ENCODE assay signal across 27 cellular contexts in genomic region chr17:9825751-9826150, GRCh38. TPM values are rescaled to one million over a fixed set of nuclear protein-coding genes. Genes with fewer than 3 reads are reported as not detected.
A peak's percentile ranks its signal among the peaks of the same experiment; 100 is the strongest.
DNase-seq lines count a peak whose midpoint lies in the region; ATAC-seq, FAIRE-seq and TF ChIP-seq lines count a peak whose summit lies in the region.
"Had no signal": no experiment of that assay in that cellular context is flagged by ENCODE, and none has a peak within 500 bp of the region (broad histone marks: within the 10 kb centered on the region; RNA-seq: fewer than 3 reads in every experiment).

GLP2R (plus strand) TSS chr17:9825924; CDS start chr17:9826064, 140 bp downstream.

- H2BK20ac ChIP-seq in IMR-90 (ENCODE audit: low read depth, low read length) (no peak within 1 kb of the TSS), H1 (ENCODE audit: low read length) (no peak within 1 kb of the TSS)

- ATAC-seq in IMR-90 (ENCODE audit: low read depth) (no peak), esophagus mucosa (no peak)
- ATAC-seq: K562 had no signal

- no peak within 1 kb of the TSS for H3K4me2 ChIP-seq in IMR-90 (ENCODE audit: low read depth, low read length)
- H3K4me2 ChIP-seq in H1 (ENCODE audit: insufficient read depth in 1 of 2, low read depth in 2 of 2, low read length in 2 of 2), result no peak within 1 kb of the TSS

- no peaks in the 10 kb centered on the region for H3K9me3 ChIP-seq in IMR-90 (ENCODE audit: control insufficient read depth, insufficient read depth, low read length)
- no peaks in the 10 kb centered on the region for H3K9me3 ChIP-seq in H1 (ENCODE audit: insufficient read depth in 2 of 2, low read depth in 1 of 2, low read length in 1 of 2)
- H3K9me3 ChIP-seq in sigmoid colon, result no peaks in the 10 kb centered on the region
- H3K9me3 ChIP-seq: BE2C, HAP-1 had no signal

- no peak within 1 kb of the TSS for H3K18ac ChIP-seq in IMR-90 (ENCODE audit: low read depth, low read length)
- H3K18ac ChIP-seq in H1 (ENCODE audit: extremely low read depth, low read length), result no peak within 1 kb of the TSS

- H4K5ac ChIP-seq in IMR-90 (ENCODE audit: low read depth, low read length), result no peak within 1 kb of the TSS
- H4K5ac ChIP-seq in H1 (ENCODE audit: insufficient read length, low read depth, low read length), result no peak within 1 kb of the TSS

- intact Hi-C loops in IMR-90 (cut with micrococcal nuclease) (no loop called here), sigmoid colon (cut with DNase I) (no loop called here)

- H3K4ac ChIP-seq in IMR-90 (ENCODE audit: low read depth, low read length) (no peak within 1 kb of the TSS), H1 (replicated peaks; ENCODE audit: insufficient read length, low read depth, low read length) (no peak within 1 kb of the TSS)

- no peak within 1 kb of the TSS for H2BK5ac ChIP-seq in IMR-90 (ENCODE audit: low read depth, low read length, poor library complexity, severe bottlenecking)
- H2BK5ac ChIP-seq in H1 (ENCODE audit: low read depth, low read length), result no peak within 1 kb of the TSS

- H4K8ac ChIP-seq in IMR-90 (ENCODE audit: low read depth in 2 of 2, low read length in 2 of 2) (no peak within 1 kb of the TSS), H1 (ENCODE audit: extremely low read depth, insufficient read depth, low read length) (peak within 1 kb of the TSS; percentile 73; the same call in 1 of the 2 replicates)

- no peak within 1 kb of the TSS for H2AK9ac ChIP-seq in IMR-90 (replicated peaks; ENCODE audit: low read depth, low read length, poor library complexity)

- H4K91ac ChIP-seq in IMR-90 (ENCODE audit: insufficient read depth, low read depth, low read length), result no peak within 1 kb of the TSS
- no peak within 1 kb of the TSS for H4K91ac ChIP-seq in H1 (replicated peaks; ENCODE audit: insufficient read length, low read length)

- no peak within 1 kb of the TSS for H3K27ac ChIP-seq in IMR-90 (ENCODE audit: insufficient read depth, low read length)
- no peak within 1 kb of the TSS for H3K27ac ChIP-seq in H1 (ENCODE audit: low read depth, low read length)
- H3K27ac ChIP-seq in sigmoid colon, result peak within 1 kb of the TSS; percentile 25 to 58 (median 30)
- H3K27ac ChIP-seq: GM23248 had no signal

- CTCF ChIA-PET in IMR-90 (lab: Yijun Ruan, JAX), result no interaction called here
- CTCF ChIA-PET in H1 (lab: Charles Lee; ENCODE audit: partially characterized antibody), result interaction anchor here (0.7 to 1.5 kb wide), 3 partner anchors 9 to 52 kb away, joined by 3 to 6 read pairs (median 3); no protein-coding TSS in a partner anchor

- H3K36me3 ChIP-seq in IMR-90 (ENCODE audit: control insufficient read depth, insufficient read depth, low read length) (no peaks in the 10 kb centered on the region), H1 (ENCODE audit: control insufficient read depth in 2 of 4, insufficient read depth in 4 of 4, low read length in 3 of 4) (no peaks in the 10 kb centered on the region), sigmoid colon (no peaks in the 10 kb centered on the region)
- H3K36me3 ChIP-seq: BE2C, HAP-1 had no signal

- H3K9ac ChIP-seq in IMR-90 (ENCODE audit: low read depth, low read length) (no peak within 1 kb of the TSS), H1 (replicated peaks in 1 of 4; ENCODE audit: extremely low read depth in 1 of 4, low read depth in 3 of 4, low read length in 3 of 4) (no peak within 1 kb of the TSS)
- H3K9ac ChIP-seq: GM23248 had no signal

- H3K79me1 ChIP-seq in IMR-90 (ENCODE audit: low read depth in 1 of 2, low read length in 2 of 2) (no peaks in the 10 kb centered on the region), H1 (ENCODE audit: low read depth, low read length) (no peaks in the 10 kb centered on the region)

- H3K27me3 ChIP-seq in IMR-90 (ENCODE audit: control insufficient read depth, insufficient read depth, low read length), result no peaks in the 10 kb centered on the region
- H3K27me3 ChIP-seq in H1 (replicated peaks in 1 of 4; ENCODE audit: control insufficient read depth in 3 of 4, extremely low read depth in 1 of 4, insufficient read depth in 3 of 4, low read length in 3 of 4), result no peaks in the 10 kb centered on the region
- no peaks in the 10 kb centered on the region for H3K27me3 ChIP-seq in sigmoid colon
- H3K27me3 ChIP-seq: BE2C had no signal

- H3K23me2 ChIP-seq in H1 (ENCODE audit: low read depth, low read length), result peaks cover 2% of the 10 kb centered on the region; the same call in 1 of the 2 replicates

- H3K4me1 ChIP-seq in IMR-90 (ENCODE audit: control insufficient read depth, insufficient read depth, low read length) (no peaks in the 10 kb centered on the region; the same call in 1 of the 2 replicates), H1 (replicated peaks in 1 of 4; ENCODE audit: control insufficient read depth in 3 of 4, insufficient read depth in 4 of 4, low read length in 3 of 4) (peaks cover 0 to 2% (median 0%) of the 10 kb centered on the region in 4 experiments; a peak in 1 of 7 replicates), sigmoid colon (peaks cover 0 to 52% (median 26%) of the 10 kb centered on the region in 4 donors)
- H3K4me1 ChIP-seq: BE2C, HAP-1 had no signal

- H2AFZ ChIP-seq in IMR-90 (replicated peaks; ENCODE audit: low read length, poor library complexity) (peak within 1 kb of the TSS; percentile 14), H1 (ENCODE audit: low read length) (no peak within 1 kb of the TSS)
- H2AFZ ChIP-seq: GM23248 had no signal

- H3K23ac ChIP-seq in IMR-90 (ENCODE audit: low read depth, low read length), result no peak within 1 kb of the TSS
- no peak within 1 kb of the TSS for H3K23ac ChIP-seq in H1 (ENCODE audit: insufficient read length)

- H3K56ac ChIP-seq in IMR-90 (ENCODE audit: extremely low read depth, insufficient read depth, low read length), result no peak within 1 kb of the TSS
- no peak within 1 kb of the TSS for H3K56ac ChIP-seq in H1 (replicated peaks; ENCODE audit: insufficient read length, low read depth, low read length)

- TF ChIP-seq EP300 in H1 (IDR thresholded peaks at IDR 0.05; ENCODE audit: borderline replicate concordance in 1 of 2, low read depth in 2 of 2, low read length in 2 of 2) (no peak), sigmoid colon (IDR thresholded peaks at IDR 0.05) (no peak)

- H2BK15ac ChIP-seq in IMR-90 (ENCODE audit: low read depth, low read length) (no peak within 1 kb of the TSS), H1 (ENCODE audit: low read length) (no peak within 1 kb of the TSS)

- in situ Hi-C loops in IMR-90 (cut with MboI; ENCODE audit: low sequenced_read_pairs), result no loop called here

- H3K79me2 ChIP-seq in H1 (ENCODE audit: control insufficient read depth in 1 of 2, insufficient read depth in 2 of 2, low read length in 2 of 2), result no peaks in the 10 kb centered on the region

- DNase-seq in IMR-90 (no peak), H1 (ENCODE audit: low read depth in 1 of 2, low spot score in 2 of 2) (no peak), mucosa of gallbladder (ENCODE audit: low spot score) (peak; percentile 36), sigmoid colon (peak; percentile 75), D721Med (ENCODE audit: insufficient read length, low spot score) (no peak)
- no peak for DNase-seq in activated CD4-positive, alpha-beta T cell treated with anti-CD3 and anti-CD28 coated beads, Interleukin-2, amount 50 U/mL, for 1 hour
- DNase-seq in central memory CD4-positive, alpha-beta T cell, result no peak
- DNase-seq: BE2C; CD4-positive, alpha-beta T cell; COR-L47; DMS 273 treated with DMSO at 0.1 percent for 48 hours; DND-41; GM23248; NCI-H1092 treated with DMSO at 0.1 percent for 48 hours; NCI-H1436 treated with DMSO at 0.1 percent for 48 hours; NCI-H2029; NCI-H2227 treated with DMSO at 0.1 percent for 48 hours; NCI-H526; SHP77 had no signal

- H3K14ac ChIP-seq in IMR-90 (replicated peaks; ENCODE audit: low read depth, low read length) (no peak within 1 kb of the TSS), H1 (ENCODE audit: insufficient read length) (no peak within 1 kb of the TSS)

- BruUV-seq in IMR-90 (replicated peaks; lab: Mats Ljungman, UMichigan), result no TSS peak

- dilution Hi-C loops in IMR-90 (cut with HindIII; ENCODE audit: low sequenced_read_pairs, unreplicated experiment), result no loop called here

- H3K9me1 ChIP-seq in IMR-90 (ENCODE audit: insufficient read depth, low read length), result no peaks in the 10 kb centered on the region

- TF ChIP-seq POLR2A in IMR-90 (IDR thresholded peaks at IDR 0.05; ENCODE audit: low read depth, low read length) (no peak), H1 (IDR thresholded peaks at IDR 0.05; ENCODE audit: control extremely low read depth in 1 of 2, low read depth in 2 of 2, low read length in 2 of 2) (no peak), sigmoid colon (IDR thresholded peaks at IDR 0.05) (no peak)

- 57% methylated on average over 5 of the region's 17 CpGs; no CpG with 5 or more reads in 1 of the 2 experiments for WGBS in IMR-90 (ENCODE audit: extremely low coverage in 2 of 2, insufficient read length in 1 of 2), 2 experiments
- WGBS in H1 (ENCODE audit: extremely low coverage in 1 of 2, insufficient coverage in 1 of 2, insufficient read length in 1 of 2, insufficient replicate concordance in 2 of 2, low coverage in 1 of 2, low lambda C conversion rate in 2 of 2, missing lambda C conversion rate in 1 of 2), 2 experiments, result 71% methylated on average over 17 of the region's 17 CpGs; no CpG with 5 or more reads in 1 of the 2 experiments
- WGBS in sigmoid colon, 2 donors, result 57 to 59% methylated on average over 17 of the region's 17 CpGs

- TF ChIP-seq CTCF in IMR-90 (conservative IDR thresholded peaks at IDR 0.05; ENCODE audit: low read depth, low read length) (no peak), H1 (IDR thresholded peaks at IDR 0.05; ENCODE audit: control extremely low read depth in 1 of 3, insufficient read depth in 1 of 3, low read depth in 1 of 3, low read length in 3 of 3) (no peak), sigmoid colon (IDR thresholded peaks at IDR 0.05) (no peak), D721Med (IDR thresholded peaks at IDR 0.05; ENCODE audit: insufficient read depth, missing control alignments) (no peak)

- H2AK5ac ChIP-seq in IMR-90 (ENCODE audit: low read depth, low read length) (no peak within 1 kb of the TSS), H1 (ENCODE audit: low read depth, low read length) (no peak within 1 kb of the TSS)

- POLR2A ChIA-PET in IMR-90 (lab: Charles Lee; ENCODE audit: unreplicated experiment), result no interaction called here
- POLR2A ChIA-PET in H1 (lab: Charles Lee; ENCODE audit: partially characterized antibody), result no interaction called here

- no peaks in the 10 kb centered on the region for H4K20me1 ChIP-seq in IMR-90 (ENCODE audit: insufficient read depth, low read length)
- H4K20me1 ChIP-seq in H1 (replicated peaks in 1 of 2; ENCODE audit: control insufficient read depth in 1 of 2, insufficient read depth in 2 of 2, low read length in 2 of 2), result no peaks in the 10 kb centered on the region

- H2BK12ac ChIP-seq in H1 (ENCODE audit: low read depth, low read length), result no peak within 1 kb of the TSS

- TF ChIP-seq RAD21 in IMR-90 (IDR thresholded peaks at IDR 0.05; ENCODE audit: low read length), result no peak
- no peak for TF ChIP-seq RAD21 in H1 (IDR thresholded peaks at IDR 0.05 in 1 of 2, conservative IDR thresholded peaks at IDR 0.05 in 1 of 2; ENCODE audit: low read depth in 2 of 2, low read length in 2 of 2)

- H2BK120ac ChIP-seq in IMR-90 (ENCODE audit: low read depth, low read length) (no peak within 1 kb of the TSS), H1 (replicated peaks; ENCODE audit: low read depth, low read length) (no peak within 1 kb of the TSS)

- no peak within 1 kb of the TSS for H3K4me3 ChIP-seq in IMR-90 (ENCODE audit: insufficient read depth, low read depth, low read length)
- H3K4me3 ChIP-seq in H1 (ENCODE audit: extremely low read depth in 1 of 4, insufficient read depth in 2 of 4, low read depth in 3 of 4, low read length in 4 of 4), result no peak within 1 kb of the TSS
- peak within 1 kb of the TSS; percentile 10 to 41 (median 32) for H3K4me3 ChIP-seq in sigmoid colon
- H3K4me3 ChIP-seq: GM23248, HAP-1, K562 had no signal

- FAIRE-seq in H1 (lab: Jason Lieb, UNC) (no peak), D721Med (lab: Jason Lieb, UNC) (no peak)
- FAIRE-seq: A204.1, GM12891, K562 had no signal

RNA-seq across cellular contexts. Expression of gene GLP2R, which starts in this region (rescaled TPM):
- total RNA-seq in IMR-90 (2012; rRNA removed) (under 0.01 TPM in 1 of 2 replicates, not detected in the other), mucosa of gallbladder (23.5 TPM), sigmoid colon (10 to 100 TPM; 28.5 to 56.2 (median 50.8) TPM), esophagus mucosa (not detected)
- polyA plus RNA-seq in IMR-90 (2012; rRNA removed) (0.07 and 0.09 TPM in 2 replicates), H1 (2011; rRNA removed) (not detected in 2 replicates), sigmoid colon (10 to 100 TPM in 1 of 3 donors, 1 to 10 TPM in 1, under 1 TPM in 1; 0.89 to 15.0 (median 5.5) TPM)
- polyA plus RNA-seq in IMR-90 (2012; cell fraction: cytosol; rRNA removed), result 0.02 TPM in 1 of 2 replicates, not detected in the other
- polyA plus RNA-seq in IMR-90 (2012; cell fraction: nucleus; rRNA removed; ENCODE audit: low replicate concordance), result 0.06 TPM in 1 of 2 replicates, not detected in the other
- not detected in 2 replicates for total RNA-seq in H1 (2021; fragmentation: NEBNext Ultra II Directional; extraction: Animal tissue kit (Norgen Biotek cat#: 25700))
- polyA plus RNA-seq in H1 (2011; cell fraction: cytosol; rRNA removed), result not detected
- not detected for polyA plus RNA-seq in H1 (2011; cell fraction: nucleus; rRNA removed)
- not detected in 4 replicates for polyA plus RNA-seq in H1 (2012, experiment 1 of 2)
- polyA plus RNA-seq in H1 (2012, experiment 2 of 2), result not detected
- polyA plus RNA-seq in H1 (2013, experiment 1 of 2), result 0.02 TPM
- polyA plus RNA-seq in H1 (2013, experiment 2 of 2), result not detected
- not detected in 2 replicates for polyA minus RNA-seq in H1 (2011; rRNA and poly(A)+ RNA removed)
- 2.6 TPM for polyA minus RNA-seq in H1 (2011; cell fraction: cytosol; rRNA and poly(A)+ RNA removed)
- polyA minus RNA-seq in H1 (2011; cell fraction: nucleus; rRNA and poly(A)+ RNA removed), result 0.50 TPM
- total RNA-seq: CD4-positive, alpha-beta T cell; G401; GM23248; K562; OCI-LY7; RPMI7951 had no signal
- polyA plus RNA-seq: GM23248, K562 had no signal

Comparison
In these comparisons a context has a peak if more than half of its experiments do, and no peak if none do; other contexts are left out.
1. RNA of gene GLP2R (total RNA-seq): 28.5 to 56.2 TPM in sigmoid colon and 23.5 TPM in mucosa of gallbladder (single experiment); under 0.01 TPM in IMR-90, not detected in H1 and not detected in esophagus mucosa (single experiment); every median in the first group is over 10 times any median in the second.
2. DNase-seq: peak in mucosa of gallbladder (single experiment) and sigmoid colon (single experiment); none in IMR-90 (single experiment), H1 (0 of 2), activated CD4-positive, alpha-beta T cell treated with anti-CD3 and anti-CD28 coated beads, Interleukin-2, amount 50 U/mL, for 1 hour (single experiment), D721Med (single experiment) and central memory CD4-positive, alpha-beta T cell (single experiment).
3. H3K27ac ChIP-seq: peak in sigmoid colon (4 of 4); none in IMR-90 (single experiment) and H1 (single experiment).
4. H3K4me3 ChIP-seq: peak in sigmoid colon (4 of 4); none in IMR-90 (single experiment) and H1 (0 of 4).